ENCODE assay signal across 1 cellular context in genomic region chr19:1478934-1479707, GRCh38.
TF ChIP-seq lines count a peak whose summit lies in the region.

Gene C19orf25 (minus strand): TSS chr19:1479215. CDS start chr19:1478903, 312 bp downstream.

TF ChIP-seq in HepG2, 621 proteins besides CTCF, POLR2A, EP300 and RAD21 (continued from another document and continues in another):
- peak; percentile 90 for TF ChIP-seq ZNF687 (CRISPR knock-in tag; IDR thresholded peaks at IDR 0.05)
- TF ChIP-seq NFKB2 (CRISPR knock-in tag; IDR thresholded peaks at IDR 0.05; ENCODE audit: borderline replicate concordance) = no peak; the same call in 1 of the 2 replicates
- no peak for TF ChIP-seq TERF1 (CRISPR knock-in tag; IDR thresholded peaks at IDR 0.05)
- 0 out of 2 replicates have a peak, but pooled peaks have one; percentile 28 for TF ChIP-seq SAFB2 (CRISPR knock-in tag; IDR thresholded peaks at IDR 0.05; ENCODE audit: borderline replicate concordance, low read depth)
- peak; percentile 68 for TF ChIP-seq SKI (IDR thresholded peaks at IDR 0.05; ENCODE audit: partially characterized antibody)
- peak; percentile 92 for TF ChIP-seq SP4 (CRISPR knock-in tag; IDR thresholded peaks at IDR 0.05)
- TF ChIP-seq RFXAP (CRISPR knock-in tag; IDR thresholded peaks at IDR 0.05; ENCODE audit: borderline replicate concordance) = 0 out of 2 replicates have a peak, but pooled peaks have one; percentile 43
- TF ChIP-seq TFE3 (CRISPR knock-in tag; IDR thresholded peaks at IDR 0.05) = peak; percentile 89
- no peak for TF ChIP-seq ZFP62 (CRISPR knock-in tag; IDR thresholded peaks at IDR 0.05)
- no peak for TF ChIP-seq IRX3 (CRISPR knock-in tag; IDR thresholded peaks at IDR 0.05; ENCODE audit: borderline replicate concordance, low read depth)
- TF ChIP-seq ZNF639 (CRISPR knock-in tag; conservative IDR thresholded peaks at IDR 0.05) = peak; percentile 70; the same call in 1 of the 2 replicates
- TF ChIP-seq MTA3 (CRISPR knock-in tag; IDR thresholded peaks at IDR 0.05) = no peak
- TF ChIP-seq NFE2 (CRISPR knock-in tag; IDR thresholded peaks at IDR 0.05) = no peak
- TF ChIP-seq POLR2G (IDR thresholded peaks at IDR 0.05; ENCODE audit: low read depth, low read length) = peak; percentile 86
- TF ChIP-seq POLR2AphosphoS2 (IDR thresholded peaks at IDR 0.05; ENCODE audit: low read depth, low read length) = no peak
- peak; percentile 74 for TF ChIP-seq PBX2 (CRISPR knock-in tag; IDR thresholded peaks at IDR 0.05)
- peak; percentile 25; the same call in 1 of the 2 replicates for TF ChIP-seq ZNF691 (CRISPR knock-in tag; IDR thresholded peaks at IDR 0.05; ENCODE audit: borderline replicate concordance, low read depth)
- no peak; the same call in 1 of the 2 replicates for TF ChIP-seq HOXD1 (CRISPR knock-in tag; IDR thresholded peaks at IDR 0.05)
- no peak for TF ChIP-seq ZSCAN9 (CRISPR knock-in tag; IDR thresholded peaks at IDR 0.05; ENCODE audit: borderline replicate concordance)
- 0 out of 2 replicates have a peak, but pooled peaks have one; percentile 36 for TF ChIP-seq PRDM10 (CRISPR knock-in tag; IDR thresholded peaks at IDR 0.05; ENCODE audit: low read depth)
- no peak for TF ChIP-seq FIP1L1 (IDR thresholded peaks at IDR 0.05; ENCODE audit: borderline replicate concordance, insufficient read depth, low read depth, low read length)
- no peak for TF ChIP-seq SMC3 (IDR thresholded peaks at IDR 0.05; ENCODE audit: low read length)
- TF ChIP-seq ZNF710 (CRISPR knock-in tag; IDR thresholded peaks at IDR 0.05; ENCODE audit: borderline replicate concordance) = 0 out of 2 replicates have a peak, but pooled peaks have one; percentile 31
- no peak for TF ChIP-seq ZNF570 (CRISPR knock-in tag; IDR thresholded peaks at IDR 0.05; ENCODE audit: borderline replicate concordance)
- TF ChIP-seq ZC3H4 (CRISPR knock-in tag; IDR thresholded peaks at IDR 0.05; ENCODE audit: borderline replicate concordance) = no peak
- peak; percentile 74; the same call in 1 of the 2 replicates for TF ChIP-seq ZNF572 (CRISPR knock-in tag; IDR thresholded peaks at IDR 0.05)
- TF ChIP-seq SOX6 (IDR thresholded peaks at IDR 0.05) = no peak
- TF ChIP-seq SOX6 (CRISPR knock-in tag; IDR thresholded peaks at IDR 0.05) = no peak; the same call in 1 of the 2 replicates
- TF ChIP-seq ZNF44 (CRISPR knock-in tag; IDR thresholded peaks at IDR 0.05) = no peak
- TF ChIP-seq NCOR1 (IDR thresholded peaks at IDR 0.05; ENCODE audit: borderline replicate concordance, low read length) = peak; percentile 77; the same call in 1 of the 2 replicates
- TF ChIP-seq ARID2 (CRISPR knock-in tag; IDR thresholded peaks at IDR 0.05; ENCODE audit: borderline replicate concordance) = peak; percentile 25; the same call in 1 of the 2 replicates
- no peak for TF ChIP-seq ZNF616 (CRISPR knock-in tag; IDR thresholded peaks at IDR 0.05; ENCODE audit: low read depth)
- TF ChIP-seq PHB2 (IDR thresholded peaks at IDR 0.05; ENCODE audit: partially characterized antibody) = no peak
- TF ChIP-seq ZBTB44 (CRISPR knock-in tag; IDR thresholded peaks at IDR 0.05) = no peak
- TF ChIP-seq HBP1 (CRISPR knock-in tag; IDR thresholded peaks at IDR 0.05; ENCODE audit: low read depth) = peak; percentile 48; the same call in 1 of the 2 replicates
- TF ChIP-seq ZNF580 (CRISPR knock-in tag; IDR thresholded peaks at IDR 0.05; ENCODE audit: borderline replicate concordance, low read depth) = no peak
- TF ChIP-seq ZNF207 (IDR thresholded peaks at IDR 0.05; ENCODE audit: borderline replicate concordance) = no peak
- no peak for TF ChIP-seq ZFAT (CRISPR knock-in tag; conservative IDR thresholded peaks at IDR 0.05)
- peak; percentile 84 for TF ChIP-seq ZNF501 (CRISPR knock-in tag; IDR thresholded peaks at IDR 0.05)
